ENCODE assay signal across 1 cellular context in genomic region chr9:29939559-29939958, GRCh38.
TF ChIP-seq lines count a peak whose summit lies in the region.

No MANE protein-coding gene starts in this region.

TF ChIP-seq in GM23338, 12 proteins besides CTCF, POLR2A, EP300 and RAD21 (continued from another document):
- TF ChIP-seq ZNF462 (CRISPR knock-in tag; IDR thresholded peaks at IDR 0.05): no peak
- no peak for TF ChIP-seq ETS1 (IDR thresholded peaks at IDR 0.05)
- no peak for TF ChIP-seq REST (IDR thresholded peaks at IDR 0.05; ENCODE audit: unreplicated experiment)
- no peak for TF ChIP-seq STAT1 (IDR thresholded peaks at IDR 0.05; ENCODE audit: unreplicated experiment)
- TF ChIP-seq JUNB (IDR thresholded peaks at IDR 0.05; ENCODE audit: unreplicated experiment): no peak
- no peak for TF ChIP-seq ZNF114 (CRISPR knock-in tag; IDR thresholded peaks at IDR 0.05)
- no peak for TF ChIP-seq NANOG (IDR thresholded peaks at IDR 0.05; ENCODE audit: borderline replicate concordance)
- no peak for TF ChIP-seq ZNF331 (CRISPR knock-in tag; IDR thresholded peaks at IDR 0.05; ENCODE audit: low read depth)
- TF ChIP-seq EZH2 (IDR thresholded peaks at IDR 0.05; ENCODE audit: low read depth, unreplicated experiment): no peak
